Comparison of ENCODE assay signal across 7 cellular contexts in genomic region chr19:11155373-11156120, GRCh38.
DNase-seq lines count a peak whose midpoint lies in the region; ATAC-seq and TF ChIP-seq lines count a peak whose summit lies in the region.

SPC24 (minus strand) TSS chr19:11155782; CDS start chr19:11155776, 6 bp downstream.

- TF ChIP-seq CTCF in astrocyte of the spinal cord (IDR thresholded peaks at IDR 0.05; ENCODE audit: low read depth, low read length), result peak; percentile 0

- in situ Hi-C loops in astrocyte of the spinal cord (cut with HindIII; ENCODE audit: low sequenced_read_pairs), result no loop called here

- ATAC-seq in GM18508 (IDR thresholded peaks at IDR 0.05; ENCODE audit: insufficient read depth, unreplicated experiment), result peak; percentile 97
- ATAC-seq in HG03025 (IDR thresholded peaks at IDR 0.05; ENCODE audit: low FRiP score, unreplicated experiment), result peak; percentile 85

- H3K4me3 ChIP-seq in astrocyte of the spinal cord (ENCODE audit: low read depth, low read length), result peak within 1 kb of the TSS; percentile 71

- peak; percentile 98 to 99 for DNase-seq in NCI-H2081 (lab: John Stamatoyannopoulos, UW)
- DNase-seq in T1000 (lab: John Stamatoyannopoulos, UW), result peak; percentile 94
- DNase-seq in astrocyte of the spinal cord (ENCODE audit: low read depth, low spot score), result peak; percentile 98
- DNase-seq in hippocampal formation (lab: John Stamatoyannopoulos, UW), result peak; percentile 95 to 99
- peak; percentile 97 for DNase-seq in retina

Comparison
In these comparisons a context has a peak if more than half of its experiments do, and no peak if none do; other contexts are left out.
1. Peak in every context shown above with its lines: DNase-seq, ATAC-seq and H3K4me3 ChIP-seq.